9 cellular contexts compared by ENCODE assay signal in the genomic region with DNA sequence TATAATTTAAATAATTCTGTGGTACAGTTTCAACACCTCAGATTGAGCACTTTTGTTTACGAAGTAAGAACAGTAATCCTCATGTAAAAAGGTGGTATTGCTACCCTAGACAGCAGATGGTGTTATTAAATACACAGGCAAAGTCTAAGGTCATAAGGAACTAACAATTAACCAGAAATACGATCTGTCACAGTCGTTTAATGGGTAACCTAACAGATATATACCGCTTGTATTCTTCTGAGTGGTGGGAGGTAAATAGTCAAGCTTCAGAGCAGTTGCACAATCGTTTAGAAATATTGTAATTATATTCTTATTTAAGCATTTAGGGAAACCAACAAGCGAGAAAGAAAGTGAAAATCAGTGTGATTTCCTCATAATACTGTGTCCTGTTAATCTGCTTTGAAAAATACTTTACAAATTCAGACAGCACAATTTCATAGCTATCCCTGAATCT. TPM values are rescaled to one million over a fixed set of nuclear protein-coding genes. Genes with fewer than 3 reads are reported as not detected.
A peak's percentile ranks its signal among the peaks of the same experiment; 100 is the strongest.
DNase-seq lines count a peak whose midpoint lies in the region; ATAC-seq and TF ChIP-seq lines count a peak whose summit lies in the region.
"Had no signal": no experiment of that assay in that cellular context is flagged by ENCODE, and none has a peak within 500 bp of the region (broad histone marks: within the 10 kb centered on the region; RNA-seq: fewer than 3 reads in every experiment).

No MANE protein-coding gene starts in this region.

- in situ Hi-C loops in IMR-90 (cut with MboI; ENCODE audit: low sequenced_read_pairs): loop anchor here (25.0 kb wide), 1 partner anchor 242 kb away; no protein-coding TSS in a partner anchor

- POLR2A ChIA-PET in IMR-90 (lab: Charles Lee; ENCODE audit: unreplicated experiment): interaction anchor here (1.0 kb wide), 1 partner anchor 104 kb away, joined by 4 read pairs; no protein-coding TSS in a partner anchor

- peak overlapping the region; percentile 79; the same call in 1 of the 2 replicates for H2BK120ac ChIP-seq in IMR-90 (ENCODE audit: low read depth, low read length)

- H3K9me3 ChIP-seq in IMR-90 (ENCODE audit: control insufficient read depth, insufficient read depth, low read length): no peaks in the 10 kb centered on the region
- H3K9me3 ChIP-seq in endocrine pancreas (ENCODE audit: control insufficient read depth, low read length): no peaks in the 10 kb centered on the region
- H3K9me3 ChIP-seq in esophagus muscularis mucosa: no peaks in the 10 kb centered on the region

- H4K8ac ChIP-seq in IMR-90 (ENCODE audit: low read depth in 2 of 2, low read length in 2 of 2): peak overlapping the region in 1 of 2 experiments; percentile 70; a peak in 3 of 4 replicates

- no peak overlapping the region; the same call in 1 of the 2 replicates for H3K4me2 ChIP-seq in IMR-90 (ENCODE audit: low read depth, low read length)

- H3K27me3 ChIP-seq in IMR-90 (ENCODE audit: control insufficient read depth, insufficient read depth, low read length) (no peaks in the 10 kb centered on the region), endocrine pancreas (ENCODE audit: control insufficient read depth, insufficient read depth, low read length) (no peaks in the 10 kb centered on the region), esophagus muscularis mucosa (no peaks in the 10 kb centered on the region)

- peaks cover 26% of the 10 kb centered on the region for H3K4me1 ChIP-seq in IMR-90 (ENCODE audit: control insufficient read depth, insufficient read depth, low read length)
- peaks cover 24% of the 10 kb centered on the region for H3K4me1 ChIP-seq in endocrine pancreas (ENCODE audit: control insufficient read depth, insufficient read depth, low read length)
- H3K4me1 ChIP-seq in esophagus muscularis mucosa: peaks cover 9 to 48% (median 32%) of the 10 kb centered on the region in 4 donors

- H2BK20ac ChIP-seq in IMR-90 (ENCODE audit: low read depth, low read length): peak overlapping the region; percentile 74; the same call in 1 of the 2 replicates

- no peak overlapping the region for H2AK9ac ChIP-seq in IMR-90 (replicated peaks; ENCODE audit: low read depth, low read length, poor library complexity)

- intact Hi-C loops in IMR-90 (cut with micrococcal nuclease): no loop called here
- intact Hi-C loops in sciatic nerve (cut with DNase I): no loop called here
- intact Hi-C loops in esophagus muscularis mucosa (cut with DNase I): loop anchor here (5.0 kb wide), 2 partner anchors 62 to 452 kb away; no protein-coding TSS in a partner anchor

- peak overlapping the region; percentile 90; the same call in 1 of the 2 replicates for H3K18ac ChIP-seq in IMR-90 (ENCODE audit: low read depth, low read length)

- H4K20me1 ChIP-seq in IMR-90 (ENCODE audit: insufficient read depth, low read length): no peaks in the 10 kb centered on the region

- peak overlapping the region; percentile 85 for H3K14ac ChIP-seq in IMR-90 (replicated peaks; ENCODE audit: low read depth, low read length)

- no peak overlapping the region for H3K56ac ChIP-seq in IMR-90 (ENCODE audit: extremely low read depth, insufficient read depth, low read length)

- TF ChIP-seq POLR2A in IMR-90 (IDR thresholded peaks at IDR 0.05; ENCODE audit: low read depth, low read length) (no peak), esophagus muscularis mucosa (IDR thresholded peaks at IDR 0.05; ENCODE audit: low read depth) (no peak)

- no peak for TF ChIP-seq EP300 in esophagus muscularis mucosa (IDR thresholded peaks at IDR 0.05)

- DNase-seq in IMR-90 (no peak), NCI-H524 (lab: John Stamatoyannopoulos, UW) (peak; percentile 36 to 93), sciatic nerve (ENCODE audit: low spot score) (no peak), germinal center (ENCODE audit: low spot score) (no peak), esophagus muscularis mucosa (ENCODE audit: extremely low spot score) (no peak), HK-2 (ENCODE audit: unreplicated experiment) (no peak)
- DNase-seq: activated CD4-positive, alpha-beta T cell treated with anti-CD3 and anti-CD28 coated beads, Interleukin-2, amount 50 U/mL, for 4 hours had no signal

- no peak for TF ChIP-seq RAD21 in IMR-90 (IDR thresholded peaks at IDR 0.05; ENCODE audit: low read length)

- peak overlapping the region; percentile 77; the same call in 1 of the 2 replicates for H3K4ac ChIP-seq in IMR-90 (ENCODE audit: low read depth, low read length)

- CTCF ChIA-PET in IMR-90 (lab: Yijun Ruan, JAX): interaction anchor here (0.7 to 0.9 kb wide), 2 partner anchors 380 to 448 kb away, joined by 3 read pairs; no protein-coding TSS in a partner anchor

- peak overlapping the region; percentile 84; the same call in 2 of the 3 replicates for H2BK15ac ChIP-seq in IMR-90 (ENCODE audit: low read depth, low read length)

- H3K36me3 ChIP-seq in IMR-90 (ENCODE audit: control insufficient read depth, insufficient read depth, low read length): no peaks in the 10 kb centered on the region
- H3K36me3 ChIP-seq in endocrine pancreas (ENCODE audit: control insufficient read depth, insufficient read depth, low read length): no peaks in the 10 kb centered on the region
- H3K36me3 ChIP-seq in esophagus muscularis mucosa: no peaks in the 10 kb centered on the region

- TF ChIP-seq CTCF in IMR-90 (conservative IDR thresholded peaks at IDR 0.05; ENCODE audit: low read depth, low read length): no peak
- TF ChIP-seq CTCF in esophagus muscularis mucosa (IDR thresholded peaks at IDR 0.05): no peak

- WGBS in IMR-90 (ENCODE audit: extremely low coverage in 2 of 2, insufficient read length in 1 of 2), 2 experiments: no CpG with 5 or more reads among the region's 6 CpGs
- WGBS in esophagus muscularis mucosa: 63% methylated on average over 6 of the region's 6 CpGs

- dilution Hi-C loops in IMR-90 (cut with HindIII; ENCODE audit: low sequenced_read_pairs, unreplicated experiment): no loop called here

- peak overlapping the region; percentile 45; the same call in 1 of the 2 replicates for H3K23ac ChIP-seq in IMR-90 (ENCODE audit: low read depth, low read length)

- peaks cover 0 to 5% of the 10 kb centered on the region in 2 experiments; a peak in 2 of 4 replicates for H3K79me1 ChIP-seq in IMR-90 (ENCODE audit: low read depth in 1 of 2, low read length in 2 of 2)

- H2BK5ac ChIP-seq in IMR-90 (ENCODE audit: low read depth, low read length, poor library complexity, severe bottlenecking): peak overlapping the region; percentile 100

- no peak overlapping the region for H2AFZ ChIP-seq in IMR-90 (replicated peaks; ENCODE audit: low read length, poor library complexity)

- peak overlapping the region; percentile 87; the same call in 1 of the 2 replicates for H4K91ac ChIP-seq in IMR-90 (ENCODE audit: insufficient read depth, low read depth, low read length)

- BruUV-seq in IMR-90 (replicated peaks; lab: Mats Ljungman, UMichigan): no TSS peak

- peaks cover 15% of the 10 kb centered on the region for H3K9me1 ChIP-seq in IMR-90 (ENCODE audit: insufficient read depth, low read length)

- H3K4me3 ChIP-seq in IMR-90 (ENCODE audit: insufficient read depth, low read depth, low read length): no peak overlapping the region
- peak overlapping the region; percentile 82 for H3K4me3 ChIP-seq in endocrine pancreas (ENCODE audit: control insufficient read depth, insufficient read depth, low read length)
- H3K4me3 ChIP-seq in esophagus muscularis mucosa: no peak overlapping the region

- no peak overlapping the region for H3K27ac ChIP-seq in IMR-90 (ENCODE audit: insufficient read depth, low read length)
- no peak overlapping the region for H3K27ac ChIP-seq in esophagus muscularis mucosa (replicated peaks in 1 of 4)

- H3K9ac ChIP-seq in IMR-90 (ENCODE audit: low read depth, low read length) (no peak overlapping the region), endocrine pancreas (ENCODE audit: control insufficient read depth, insufficient read depth, low read length) (no peak overlapping the region)

- H2AK5ac ChIP-seq in IMR-90 (ENCODE audit: low read depth, low read length): no peak overlapping the region

- peak overlapping the region; percentile 77; the same call in 1 of the 2 replicates for H4K5ac ChIP-seq in IMR-90 (ENCODE audit: low read depth, low read length)

- no peak for ATAC-seq in IMR-90 (ENCODE audit: low read depth)
- ATAC-seq in sciatic nerve: peak; percentile 23
- no peak for ATAC-seq in HG03520 (IDR thresholded peaks at IDR 0.05; ENCODE audit: unreplicated experiment)

TF ChIP-seq in IMR-90, 13 proteins besides CTCF, POLR2A, EP300 and RAD21:
- TF ChIP-seq CEBPB (IDR thresholded peaks at IDR 0.05; ENCODE audit: low read depth, low read length): peak; percentile 67
- TF ChIP-seq, protein P1, sequence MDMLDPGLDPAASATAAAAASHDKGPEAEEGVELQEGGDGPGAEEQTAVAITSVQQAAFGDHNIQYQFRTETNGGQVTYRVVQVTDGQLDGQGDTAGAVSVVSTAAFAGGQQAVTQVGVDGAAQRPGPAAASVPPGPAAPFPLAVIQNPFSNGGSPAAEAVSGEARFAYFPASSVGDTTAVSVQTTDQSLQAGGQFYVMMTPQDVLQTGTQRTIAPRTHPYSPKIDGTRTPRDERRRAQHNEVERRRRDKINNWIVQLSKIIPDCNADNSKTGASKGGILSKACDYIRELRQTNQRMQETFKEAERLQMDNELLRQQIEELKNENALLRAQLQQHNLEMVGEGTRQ (IDR thresholded peaks at IDR 0.05; ENCODE audit: low read depth, low read length): no peak

RNA-seq across cellular contexts. Expression of gene IRF2BP2, which starts 9.8 kb away (rescaled TPM):
- total RNA-seq in IMR-90 (2012; rRNA removed) (37.2 and 47.0 TPM in 2 replicates), sciatic nerve (142 TPM), esophagus muscularis mucosa (100 to 1,000 TPM in 2 of 4 donors, 10 to 100 TPM in 2; 83.3 to 119 (median 97.9) TPM)
- polyA plus RNA-seq in IMR-90 (2012; rRNA removed): 56.5 and 66.6 TPM in 2 replicates
- polyA plus RNA-seq in IMR-90 (2012; cell fraction: cytosol; rRNA removed): 12.6 and 82.3 TPM in 2 replicates
- polyA plus RNA-seq in IMR-90 (2012; cell fraction: nucleus; rRNA removed; ENCODE audit: low replicate concordance): 216 and 242 TPM in 2 replicates

Comparison
In these comparisons a context has a peak if more than half of its experiments do, and no peak if none do; other contexts are left out.
1. DNase-seq: peak in NCI-H524 (2 of 2); none in IMR-90 (single experiment), sciatic nerve (single experiment), germinal center (single experiment), esophagus muscularis mucosa (single experiment) and HK-2 (single experiment).